Comparison of ENCODE assay signal across 22 cellular contexts in the genomic region with DNA sequence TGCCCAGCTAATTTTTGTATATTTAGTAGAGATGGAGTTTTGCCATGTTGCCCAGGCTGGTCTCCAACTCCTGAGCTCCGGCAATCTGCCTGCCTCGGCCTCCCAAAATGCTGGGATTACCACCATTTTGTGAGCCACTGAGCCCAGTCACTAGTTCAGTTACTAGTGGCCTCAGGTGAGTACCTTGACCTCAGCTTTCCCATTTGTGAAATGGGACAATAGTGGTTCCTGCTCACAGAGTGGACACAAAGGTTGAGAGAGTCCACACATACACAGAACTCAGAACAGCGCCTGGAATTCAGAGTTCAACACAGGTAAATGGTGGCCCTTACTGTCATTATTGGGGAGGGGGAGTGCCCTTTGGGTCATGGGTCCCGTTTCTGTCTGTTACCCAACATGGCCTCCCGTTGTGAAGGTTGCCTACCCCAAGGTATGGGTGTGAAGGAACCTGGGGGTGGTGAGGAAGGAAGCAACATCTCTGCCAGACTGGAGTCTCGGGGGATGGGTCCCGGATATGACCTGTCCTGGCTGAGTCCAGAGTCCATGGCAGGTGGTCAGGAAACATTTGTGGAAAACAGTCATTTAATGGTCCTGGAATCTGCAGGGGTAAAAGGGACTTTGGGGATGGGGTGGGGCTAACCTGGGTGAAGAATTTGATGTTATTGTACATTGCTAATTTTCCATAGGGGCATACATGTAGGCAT. TPM values are rescaled to one million over a fixed set of nuclear protein-coding genes. Genes with fewer than 3 reads are reported as not detected.
DNase-seq lines count a peak whose midpoint lies in the region; ATAC-seq, FAIRE-seq and TF ChIP-seq lines count a peak whose summit lies in the region.
"Had no signal": no experiment of that assay in that cellular context is flagged by ENCODE, and none has a peak within 500 bp of the region (broad histone marks: within the 10 kb centered on the region; RNA-seq: fewer than 3 reads in every experiment).

No MANE protein-coding gene starts in this region.

- no peak for TF ChIP-seq POLR2A in erythroblast (IDR thresholded peaks at IDR 0.05; ENCODE audit: low read length)

- no peak for ATAC-seq in activated CD8-positive, alpha-beta T cell treated with anti-CD3 and anti-CD28 coated beads, Interleukin-2, amount 10 ng/mL, durations not matched to agents 7 days and 5 days
- ATAC-seq: Panc1 had no signal

- H3K27me3 ChIP-seq in small intestine (ENCODE audit: control insufficient read depth in 2 of 2, insufficient read depth in 2 of 2, low read length in 2 of 2): no peaks in the 10 kb centered on the region
- H3K27me3 ChIP-seq: BLaER1 treated with 17β-estradiol and CSF1 and Interleukin-3, amounts not matched to agents 10 nM and 100 nM had no signal

- intact Hi-C loops in Calu3 (cut with micrococcal nuclease; ENCODE audit: unreplicated experiment): no loop called here

- H3K4me1 ChIP-seq in small intestine (ENCODE audit: control insufficient read depth in 2 of 2, insufficient read depth in 1 of 2, low read depth in 1 of 2, low read length in 1 of 2): peaks cover 0 to 4% of the 10 kb centered on the region in 2 donors

- 62 to 72% (median 64%) methylated on average over 7 of the region's 7 CpGs for WGBS in small intestine, 3 donors

- no peaks in the 10 kb centered on the region for H3K27me3 Mint-ChIP-seq in Calu3 (ENCODE audit: unreplicated experiment)
- peaks cover 7% of the 10 kb centered on the region for H3K27me3 Mint-ChIP-seq in activated CD8-positive, alpha-beta T cell treated with anti-CD3 and anti-CD28 coated beads, Interleukin-2, amount 10 ng/mL, durations not matched to agents 7 days and 5 days (ENCODE audit: low read depth)
- H3K27me3 Mint-ChIP-seq in activated naive CD4-positive, alpha-beta T cell treated with anti-CD3 and anti-CD28 coated beads, Interleukin-2, amount 10 ng/mL, durations not matched to agents 7 days and 5 days: peaks cover 21% of the 10 kb centered on the region

- peak overlapping the region; percentile 61 for H3K27ac Mint-ChIP-seq in Calu3 (ENCODE audit: unreplicated experiment)
- H3K27ac Mint-ChIP-seq in activated CD8-positive, alpha-beta T cell treated with anti-CD3 and anti-CD28 coated beads, Interleukin-2, amount 10 ng/mL, durations not matched to agents 7 days and 5 days: no peak overlapping the region
- H3K27ac Mint-ChIP-seq in activated naive CD4-positive, alpha-beta T cell treated with anti-CD3 and anti-CD28 coated beads, Interleukin-2, amount 10 ng/mL, durations not matched to agents 7 days and 5 days: no peak overlapping the region
- H3K27ac Mint-ChIP-seq: HFFc6 had no signal

- H3K36me3 Mint-ChIP-seq in Calu3 (ENCODE audit: insufficient read depth, unreplicated experiment): peaks cover 19% of the 10 kb centered on the region
- H3K36me3 Mint-ChIP-seq in activated CD8-positive, alpha-beta T cell treated with anti-CD3 and anti-CD28 coated beads, Interleukin-2, amount 10 ng/mL, durations not matched to agents 7 days and 5 days (ENCODE audit: low read depth): no peaks in the 10 kb centered on the region
- peaks cover 2% of the 10 kb centered on the region for H3K36me3 Mint-ChIP-seq in activated naive CD4-positive, alpha-beta T cell treated with anti-CD3 and anti-CD28 coated beads, Interleukin-2, amount 10 ng/mL, durations not matched to agents 7 days and 5 days

- CTCF ChIA-PET in Calu3 (lab: Charles Lee): interaction anchor here (0.6 to 1.6 kb wide), 4 partner anchors 21 to 383 kb away, joined by 3 to 4 read pairs (median 4); partner anchors contain the start of gene PLAUR
- CTCF ChIA-PET in activated CD8-positive, alpha-beta T cell treated with anti-CD3 and anti-CD28 coated beads, Interleukin-2, amount 10 ng/mL, durations not matched to agents 7 days and 5 days (lab: Charles Lee): interaction anchor here (1.0 kb wide), 1 partner anchor 34 kb away, joined by 3 read pairs; the partner anchor contains the start of gene PLAUR
- CTCF ChIA-PET in activated naive CD4-positive, alpha-beta T cell treated with anti-CD3 and anti-CD28 coated beads, Interleukin-2, amount 10 ng/mL, durations not matched to agents 7 days and 5 days (lab: Charles Lee): interaction anchor here (0.5 kb wide), 1 partner anchor 10 kb away, joined by 3 read pairs; no protein-coding TSS in a partner anchor

- H3K4me3 ChIP-seq in small intestine (ENCODE audit: low read depth in 1 of 2, low read length in 2 of 2): no peak overlapping the region
- H3K4me3 ChIP-seq: BLaER1 treated with 17β-estradiol and CSF1 and Interleukin-3, amounts not matched to agents 10 nM and 100 nM had no signal

- FAIRE-seq in small intestine (lab: Jason Lieb, UNC): no peak
- FAIRE-seq: GM19239 had no signal

- H3K9me3 Mint-ChIP-seq in Calu3 (ENCODE audit: low read depth, unreplicated experiment): no peaks in the 10 kb centered on the region
- H3K9me3 Mint-ChIP-seq in activated CD8-positive, alpha-beta T cell treated with anti-CD3 and anti-CD28 coated beads, Interleukin-2, amount 10 ng/mL, durations not matched to agents 7 days and 5 days (ENCODE audit: insufficient read depth): peaks cover 6% of the 10 kb centered on the region
- H3K9me3 Mint-ChIP-seq in activated naive CD4-positive, alpha-beta T cell treated with anti-CD3 and anti-CD28 coated beads, Interleukin-2, amount 10 ng/mL, durations not matched to agents 7 days and 5 days: peaks cover 8% of the 10 kb centered on the region

- BruUV-seq in Calu3 (replicated peaks; lab: Mats Ljungman, UMichigan): no TSS peak

- TF ChIP-seq CTCF in Calu3 (IDR thresholded peaks at IDR 0.05; ENCODE audit: unreplicated experiment): no peak

- H3K36me3 ChIP-seq in small intestine (ENCODE audit: control insufficient read depth in 2 of 2, insufficient read depth in 2 of 2, low read length in 2 of 2): no peaks in the 10 kb centered on the region

- H3K4me3 Mint-ChIP-seq in Calu3 (ENCODE audit: low read depth, unreplicated experiment): no peak overlapping the region
- no peak overlapping the region for H3K4me3 Mint-ChIP-seq in activated CD8-positive, alpha-beta T cell treated with anti-CD3 and anti-CD28 coated beads, Interleukin-2, amount 10 ng/mL, durations not matched to agents 7 days and 5 days
- H3K4me3 Mint-ChIP-seq in activated naive CD4-positive, alpha-beta T cell treated with anti-CD3 and anti-CD28 coated beads, Interleukin-2, amount 10 ng/mL, durations not matched to agents 7 days and 5 days: no peak overlapping the region
- H3K4me3 Mint-ChIP-seq: HFFc6 had no signal

- peaks cover 2% of the 10 kb centered on the region for H3K9me3 ChIP-seq in small intestine (ENCODE audit: control insufficient read depth, low read depth)

- POLR2A ChIA-PET in activated CD8-positive, alpha-beta T cell treated with anti-CD3 and anti-CD28 coated beads, Interleukin-2, amount 10 ng/mL, durations not matched to agents 7 days and 5 days (lab: Charles Lee): interaction anchor here (0.6 kb wide), 1 partner anchor 11 kb away, joined by 3 read pairs; no protein-coding TSS in a partner anchor

- peaks cover 57% of the 10 kb centered on the region for H3K4me1 Mint-ChIP-seq in Calu3 (ENCODE audit: low read depth, unreplicated experiment)
- peaks cover 20% of the 10 kb centered on the region for H3K4me1 Mint-ChIP-seq in activated CD8-positive, alpha-beta T cell treated with anti-CD3 and anti-CD28 coated beads, Interleukin-2, amount 10 ng/mL, durations not matched to agents 7 days and 5 days (ENCODE audit: low read depth)
- H3K4me1 Mint-ChIP-seq in activated naive CD4-positive, alpha-beta T cell treated with anti-CD3 and anti-CD28 coated beads, Interleukin-2, amount 10 ng/mL, durations not matched to agents 7 days and 5 days: peaks cover 26% of the 10 kb centered on the region

- DNase-seq in Calu3 (peak; percentile 51), LoVo (ENCODE audit: low spot score) (peak; percentile 14), dermis microvascular lymphatic vessel endothelial cell (ENCODE audit: low read depth in 2 of 2) (peak; percentile 27 to 30), small intestine (peak; percentile 27), erythroblast (lab: John Stamatoyannopoulos, UW) (no peak)
- no peak for DNase-seq in activated CD8-positive, alpha-beta T cell treated with anti-CD3 and anti-CD28 coated beads, Interleukin-2, amount 10 ng/mL, durations not matched to agents 7 days and 5 days
- DNase-seq in activated naive CD4-positive, alpha-beta T cell treated with anti-CD3 and anti-CD28 coated beads, Interleukin-2, amount 10 ng/mL, durations not matched to agents 7 days and 5 days: no peak
- DNase-seq: DMS79, GDM1, HFFc6, Kasumi-1, NCI-H1417 treated with DMSO at 0.1 percent for 48 hours, NCI-H2029, NCI-H2171 treated with DMSO at 0.1 percent for 48 hours, NCI-H774, Right ventricle myocardium superior, SK-N-SH had no signal

- H3K27ac ChIP-seq in small intestine (ENCODE audit: low read depth in 1 of 2, low read length in 1 of 2): no peak overlapping the region
- H3K27ac ChIP-seq: BLaER1 treated with 17β-estradiol and CSF1 and Interleukin-3, amounts not matched to agents 10 nM and 100 nM had no signal

RNA-seq across cellular contexts. Expression of gene IRGC, which starts 11.7 kb away (rescaled TPM):
- total RNA-seq in Calu3 (2022): not detected in 2 replicates
- total RNA-seq in dermis microvascular lymphatic vessel endothelial cell: not detected in 2 replicates
- not detected for polyA plus RNA-seq in small intestine
- not detected for total RNA-seq in activated CD8-positive, alpha-beta T cell treated with anti-CD3 and anti-CD28 coated beads, Interleukin-2, amount 10 ng/mL, durations not matched to agents 7 days and 5 days
- total RNA-seq: HFFc6, NCI-H460, Right ventricle myocardium superior had no signal
- polyA plus RNA-seq: AG04450, SK-N-SH had no signal

RNA-seq across cellular contexts. Expression of gene PLAUR, which starts 34.2 kb away (rescaled TPM):
- total RNA-seq in Calu3 (2022) (78.2 and 147 TPM in 2 replicates), dermis microvascular lymphatic vessel endothelial cell (9.6 and 12.8 TPM in 2 replicates)
- polyA plus RNA-seq in small intestine: 10 to 100 TPM in 2 of 3 donors, 1 to 10 TPM in 1; 4.9 to 17.6 (median 14.1) TPM
- total RNA-seq in activated CD8-positive, alpha-beta T cell treated with anti-CD3 and anti-CD28 coated beads, Interleukin-2, amount 10 ng/mL, durations not matched to agents 7 days and 5 days: 10 to 100 TPM; 10.1 to 11.6 TPM

RNA-seq across cellular contexts. Expression of gene SMG9, which starts 50.6 kb away (rescaled TPM):
- 69.1 and 85.5 TPM in 2 replicates for total RNA-seq in Calu3 (2022)
- 4.4 and 8.3 TPM in 2 replicates for total RNA-seq in dermis microvascular lymphatic vessel endothelial cell
- 10 to 100 TPM; 21.3 to 27.7 (median 25.3) TPM for polyA plus RNA-seq in small intestine
- total RNA-seq in activated CD8-positive, alpha-beta T cell treated with anti-CD3 and anti-CD28 coated beads, Interleukin-2, amount 10 ng/mL, durations not matched to agents 7 days and 5 days: 10 to 100 TPM; 60.0 to 65.1 TPM

Comparison
In these comparisons a context has a peak if more than half of its experiments do, and no peak if none do; other contexts are left out.
1. DNase-seq: peak in Calu3 (single experiment), LoVo (single experiment), dermis microvascular lymphatic vessel endothelial cell (2 of 2) and small intestine (single experiment); none in erythroblast (0 of 2), activated CD8-positive, alpha-beta T cell treated with anti-CD3 and anti-CD28 coated beads, Interleukin-2, amount 10 ng/mL, durations not matched to agents 7 days and 5 days (single experiment) and activated naive CD4-positive, alpha-beta T cell treated with anti-CD3 and anti-CD28 coated beads, Interleukin-2, amount 10 ng/mL, durations not matched to agents 7 days and 5 days (single experiment).